Comparison of ENCODE assay signal across 9 cellular contexts in genomic region chr6:51753635-51754034, GRCh38.
DNase-seq lines count a peak whose midpoint lies in the region; ATAC-seq lines count a peak whose summit lies in the region.
"Had no signal": no experiment of that assay in that cellular context is flagged by ENCODE, and none has a peak within 500 bp of the region (broad histone marks: within the 10 kb centered on the region; RNA-seq: fewer than 3 reads in every experiment).

No MANE protein-coding gene starts in this region.

- peak; percentile 23 for DNase-seq in COLO829 (ENCODE audit: low spot score)
- DNase-seq in OCI-M1 (lab: John Stamatoyannopoulos, UW) = peak; percentile 42
- DNase-seq in iPS-NIHi7 (ENCODE audit: extremely low spot score) = peak; percentile 77
- no peak for DNase-seq in activated gamma-delta T cell (lab: John Stamatoyannopoulos, UW)
- no peak for DNase-seq in central memory CD4-positive, alpha-beta T cell

- ATAC-seq in GM19043 (IDR thresholded peaks at IDR 0.05; ENCODE audit: low read depth, unreplicated experiment) (peak; percentile 50), HG02884 (IDR thresholded peaks at IDR 0.05; ENCODE audit: unreplicated experiment) (no peak), GM18511 (IDR thresholded peaks at IDR 0.05; ENCODE audit: unreplicated experiment) (no peak)
- ATAC-seq: left colon had no signal

Comparison
In these comparisons a context has a peak if more than half of its experiments do, and no peak if none do; other contexts are left out.
1. DNase-seq: peak in COLO829 (single experiment), OCI-M1 (single experiment) and iPS-NIHi7 (single experiment); none in activated gamma-delta T cell (single experiment) and central memory CD4-positive, alpha-beta T cell (single experiment).